ENCODE assay signal across 4 cellular contexts in the genomic region with DNA sequence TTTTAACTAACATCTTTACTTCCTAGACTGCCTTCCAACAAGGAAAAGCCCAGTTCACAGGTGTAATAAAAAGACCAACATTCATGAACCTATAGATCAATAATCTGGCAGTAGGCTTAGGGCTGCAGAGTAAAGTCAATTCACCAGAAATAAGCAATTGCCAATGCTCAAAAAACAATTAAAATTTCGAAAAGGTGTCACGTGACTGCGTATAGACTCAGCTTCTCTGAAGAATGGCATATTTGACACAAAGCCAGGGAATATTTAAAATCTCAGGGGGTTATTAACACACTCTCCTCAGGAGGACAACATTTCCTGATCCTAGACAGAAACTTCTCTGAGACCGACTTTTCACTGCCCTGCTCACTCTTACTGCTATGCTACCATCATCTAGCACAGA.
A peak's percentile ranks its signal among the peaks of the same experiment; 100 is the strongest.
TF ChIP-seq lines count a peak whose summit lies in the region.

No MANE protein-coding gene starts in this region.

TF ChIP-seq in HepG2, 621 proteins besides CTCF, POLR2A, EP300 and RAD21:
- TF ChIP-seq CEBPG (CRISPR knock-in tag; IDR thresholded peaks at IDR 0.05) = no peak
- TF ChIP-seq RAD51 (IDR thresholded peaks at IDR 0.05; ENCODE audit: borderline replicate concordance) = peak; percentile 62; the same call in 1 of the 2 replicates
TF ChIP-seq in HepG2: peak in this region for 1.

TF ChIP-seq in A549, 52 proteins besides CTCF, POLR2A, EP300 and RAD21:
- TF ChIP-seq, protein P1, sequence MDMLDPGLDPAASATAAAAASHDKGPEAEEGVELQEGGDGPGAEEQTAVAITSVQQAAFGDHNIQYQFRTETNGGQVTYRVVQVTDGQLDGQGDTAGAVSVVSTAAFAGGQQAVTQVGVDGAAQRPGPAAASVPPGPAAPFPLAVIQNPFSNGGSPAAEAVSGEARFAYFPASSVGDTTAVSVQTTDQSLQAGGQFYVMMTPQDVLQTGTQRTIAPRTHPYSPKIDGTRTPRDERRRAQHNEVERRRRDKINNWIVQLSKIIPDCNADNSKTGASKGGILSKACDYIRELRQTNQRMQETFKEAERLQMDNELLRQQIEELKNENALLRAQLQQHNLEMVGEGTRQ (IDR thresholded peaks at IDR 0.05) = peak; percentile 33; the same call in 1 of the 2 replicates
- TF ChIP-seq, protein P2, sequence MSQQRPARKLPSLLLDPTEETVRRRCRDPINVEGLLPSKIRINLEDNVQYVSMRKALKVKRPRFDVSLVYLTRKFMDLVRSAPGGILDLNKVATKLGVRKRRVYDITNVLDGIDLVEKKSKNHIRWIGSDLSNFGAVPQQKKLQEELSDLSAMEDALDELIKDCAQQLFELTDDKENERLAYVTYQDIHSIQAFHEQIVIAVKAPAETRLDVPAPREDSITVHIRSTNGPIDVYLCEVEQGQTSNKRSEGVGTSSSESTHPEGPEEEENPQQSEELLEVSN (IDR thresholded peaks at IDR 0.05; ENCODE audit: borderline replicate concordance, low read depth) = no peak

TF ChIP-seq in GM12878, 131 proteins besides CTCF, POLR2A, EP300 and RAD21:
- TF ChIP-seq RAD51 (IDR thresholded peaks at IDR 0.05) (peak; percentile 18; the same call in 1 of the 2 replicates), TARDBP (IDR thresholded peaks at IDR 0.05; ENCODE audit: borderline replicate concordance) (no peak), RELA (IDR thresholded peaks at IDR 0.05; ENCODE audit: borderline replicate concordance, partially characterized antibody) (no peak)

TF ChIP-seq in K562, 482 proteins besides CTCF, POLR2A, EP300 and RAD21:
- TF ChIP-seq, protein P3, sequence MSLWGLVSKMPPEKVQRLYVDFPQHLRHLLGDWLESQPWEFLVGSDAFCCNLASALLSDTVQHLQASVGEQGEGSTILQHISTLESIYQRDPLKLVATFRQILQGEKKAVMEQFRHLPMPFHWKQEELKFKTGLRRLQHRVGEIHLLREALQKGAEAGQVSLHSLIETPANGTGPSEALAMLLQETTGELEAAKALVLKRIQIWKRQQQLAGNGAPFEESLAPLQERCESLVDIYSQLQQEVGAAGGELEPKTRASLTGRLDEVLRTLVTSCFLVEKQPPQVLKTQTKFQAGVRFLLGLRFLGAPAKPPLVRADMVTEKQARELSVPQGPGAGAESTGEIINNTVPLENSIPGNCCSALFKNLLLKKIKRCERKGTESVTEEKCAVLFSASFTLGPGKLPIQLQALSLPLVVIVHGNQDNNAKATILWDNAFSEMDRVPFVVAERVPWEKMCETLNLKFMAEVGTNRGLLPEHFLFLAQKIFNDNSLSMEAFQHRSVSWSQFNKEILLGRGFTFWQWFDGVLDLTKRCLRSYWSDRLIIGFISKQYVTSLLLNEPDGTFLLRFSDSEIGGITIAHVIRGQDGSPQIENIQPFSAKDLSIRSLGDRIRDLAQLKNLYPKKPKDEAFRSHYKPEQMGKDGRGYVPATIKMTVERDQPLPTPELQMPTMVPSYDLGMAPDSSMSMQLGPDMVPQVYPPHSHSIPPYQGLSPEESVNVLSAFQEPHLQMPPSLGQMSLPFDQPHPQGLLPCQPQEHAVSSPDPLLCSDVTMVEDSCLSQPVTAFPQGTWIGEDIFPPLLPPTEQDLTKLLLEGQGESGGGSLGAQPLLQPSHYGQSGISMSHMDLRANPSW (CRISPR knock-in tag; IDR thresholded peaks at IDR 0.05) = no peak
- TF ChIP-seq, protein P4, sequence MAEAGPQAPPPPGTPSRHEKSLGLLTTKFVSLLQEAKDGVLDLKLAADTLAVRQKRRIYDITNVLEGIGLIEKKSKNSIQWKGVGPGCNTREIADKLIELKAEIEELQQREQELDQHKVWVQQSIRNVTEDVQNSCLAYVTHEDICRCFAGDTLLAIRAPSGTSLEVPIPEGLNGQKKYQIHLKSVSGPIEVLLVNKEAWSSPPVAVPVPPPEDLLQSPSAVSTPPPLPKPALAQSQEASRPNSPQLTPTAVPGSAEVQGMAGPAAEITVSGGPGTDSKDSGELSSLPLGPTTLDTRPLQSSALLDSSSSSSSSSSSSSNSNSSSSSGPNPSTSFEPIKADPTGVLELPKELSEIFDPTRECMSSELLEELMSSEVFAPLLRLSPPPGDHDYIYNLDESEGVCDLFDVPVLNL (CRISPR knock-in tag; IDR thresholded peaks at IDR 0.05; ENCODE audit: low read depth) = no peak
- TF ChIP-seq SOX6 (IDR thresholded peaks at IDR 0.05) = no peak
- TF ChIP-seq RAD51 (IDR thresholded peaks at IDR 0.05; ENCODE audit: borderline replicate concordance, low read depth) = peak; percentile 34; the same call in 1 of the 2 replicates
- TF ChIP-seq, protein P5, sequence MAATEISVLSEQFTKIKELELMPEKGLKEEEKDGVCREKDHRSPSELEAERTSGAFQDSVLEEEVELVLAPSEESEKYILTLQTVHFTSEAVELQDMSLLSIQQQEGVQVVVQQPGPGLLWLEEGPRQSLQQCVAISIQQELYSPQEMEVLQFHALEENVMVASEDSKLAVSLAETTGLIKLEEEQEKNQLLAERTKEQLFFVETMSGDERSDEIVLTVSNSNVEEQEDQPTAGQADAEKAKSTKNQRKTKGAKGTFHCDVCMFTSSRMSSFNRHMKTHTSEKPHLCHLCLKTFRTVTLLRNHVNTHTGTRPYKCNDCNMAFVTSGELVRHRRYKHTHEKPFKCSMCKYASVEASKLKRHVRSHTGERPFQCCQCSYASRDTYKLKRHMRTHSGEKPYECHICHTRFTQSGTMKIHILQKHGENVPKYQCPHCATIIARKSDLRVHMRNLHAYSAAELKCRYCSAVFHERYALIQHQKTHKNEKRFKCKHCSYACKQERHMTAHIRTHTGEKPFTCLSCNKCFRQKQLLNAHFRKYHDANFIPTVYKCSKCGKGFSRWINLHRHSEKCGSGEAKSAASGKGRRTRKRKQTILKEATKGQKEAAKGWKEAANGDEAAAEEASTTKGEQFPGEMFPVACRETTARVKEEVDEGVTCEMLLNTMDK (IDR thresholded peaks at IDR 0.05; ENCODE audit: borderline replicate concordance, insufficient read depth, low read depth, low read length, poor library complexity, severe bottlenecking) = no peak
- TF ChIP-seq PCBP1 (IDR thresholded peaks at IDR 0.05; ENCODE audit: low read depth, low read length, poor library complexity, severe bottlenecking) = no peak
- no peak for TF ChIP-seq HNRNPL (IDR thresholded peaks at IDR 0.05; ENCODE audit: low read depth, low read length)
- TF ChIP-seq RUNX1 (IDR thresholded peaks at IDR 0.05; ENCODE audit: low read depth) = no peak
- no peak for TF ChIP-seq SP1 (CRISPR knock-in tag; IDR thresholded peaks at IDR 0.05)
- TF ChIP-seq ZFP30 (CRISPR knock-in tag; IDR thresholded peaks at IDR 0.05; ENCODE audit: borderline replicate concordance) = no peak
- TF ChIP-seq, protein P6, sequence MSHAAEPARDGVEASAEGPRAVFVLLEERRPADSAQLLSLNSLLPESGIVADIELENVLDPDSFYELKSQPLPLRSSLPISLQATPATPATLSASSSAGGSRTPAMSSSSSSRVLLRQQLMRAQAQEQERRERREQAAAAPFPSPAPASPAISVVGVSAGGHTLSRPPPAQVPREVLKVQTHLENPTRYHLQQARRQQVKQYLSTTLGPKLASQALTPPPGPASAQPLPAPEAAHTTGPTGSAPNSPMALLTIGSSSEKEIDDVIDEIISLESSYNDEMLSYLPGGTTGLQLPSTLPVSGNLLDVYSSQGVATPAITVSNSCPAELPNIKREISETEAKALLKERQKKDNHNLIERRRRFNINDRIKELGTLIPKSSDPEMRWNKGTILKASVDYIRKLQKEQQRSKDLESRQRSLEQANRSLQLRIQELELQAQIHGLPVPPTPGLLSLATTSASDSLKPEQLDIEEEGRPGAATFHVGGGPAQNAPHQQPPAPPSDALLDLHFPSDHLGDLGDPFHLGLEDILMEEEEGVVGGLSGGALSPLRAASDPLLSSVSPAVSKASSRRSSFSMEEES (CRISPR knock-in tag; IDR thresholded peaks at IDR 0.05) = peak; percentile 85
